ENCODE assay signal across 10 cellular contexts in genomic region chr10:99234739-99235468, GRCh38. TPM values are rescaled to one million over a fixed set of nuclear protein-coding genes. Genes with fewer than 3 reads are reported as not detected.
DNase-seq lines count a peak whose midpoint lies in the region; ATAC-seq and TF ChIP-seq lines count a peak whose summit lies in the region.
"Had no signal": no experiment of that assay in that cellular context is flagged by ENCODE, and none has a peak within 500 bp of the region (broad histone marks: within the 10 kb centered on the region; RNA-seq: fewer than 3 reads in every experiment).

No MANE protein-coding gene starts in this region.

- H3K4me1 ChIP-seq in GM23338 (ENCODE audit: insufficient read depth), result peaks cover 47% of the 10 kb centered on the region
- H3K4me1 ChIP-seq in right cardiac atrium (ENCODE audit: control insufficient read depth, insufficient read depth, low read length), result no peaks in the 10 kb centered on the region

- CTCF ChIA-PET in activated CD8-positive, alpha-beta T cell treated with anti-CD3 and anti-CD28 coated beads for 36 hours (lab: Charles Lee), result interaction anchor here (0.6 to 2.2 kb wide), 3 partner anchors 9 to 13 kb away, joined by 3 to 9 read pairs (median 5); no protein-coding TSS in a partner anchor

- H4K20me1 ChIP-seq in GM23338 (replicated peaks; ENCODE audit: insufficient read depth), result no peaks in the 10 kb centered on the region

- peaks cover 36% of the 10 kb centered on the region; the same call in 2 of the 3 replicates for H3K4me1 Mint-ChIP-seq in GM23338
- H3K4me1 Mint-ChIP-seq in activated CD8-positive, alpha-beta T cell treated with anti-CD3 and anti-CD28 coated beads for 36 hours (ENCODE audit: low read depth), result peaks cover 33% of the 10 kb centered on the region

- peaks cover 14% of the 10 kb centered on the region for H3F3A ChIP-seq in GM23338 (replicated peaks; ENCODE audit: low read depth)

- H3K27me3 ChIP-seq in GM23338 (ENCODE audit: insufficient read depth), result peaks cover 99% of the 10 kb centered on the region
- H3K27me3 ChIP-seq in right cardiac atrium (ENCODE audit: control insufficient read depth, insufficient read depth), result peaks cover 2% of the 10 kb centered on the region

- no peaks in the 10 kb centered on the region for H3K9me3 Mint-ChIP-seq in GM23338
- no peaks in the 10 kb centered on the region for H3K9me3 Mint-ChIP-seq in activated CD8-positive, alpha-beta T cell treated with anti-CD3 and anti-CD28 coated beads for 36 hours

- 3% methylated on average over 17 of the region's 17 CpGs for WGBS in right cardiac atrium

- H3K4me3 Mint-ChIP-seq in GM23338, result peak overlapping the region; percentile 75
- H3K4me3 Mint-ChIP-seq in activated CD8-positive, alpha-beta T cell treated with anti-CD3 and anti-CD28 coated beads for 36 hours, result peak overlapping the region; percentile 70

- no peak overlapping the region for H3K27ac ChIP-seq in GM23338 (ENCODE audit: low read depth)
- H3K27ac ChIP-seq in right cardiac atrium (ENCODE audit: low read length), result no peak overlapping the region
- H3K27ac ChIP-seq in skin epidermis, result peak overlapping the region in 6 of 21 experiments; percentile 2 to 79 (median 52)
- no peak overlapping the region for H3K27ac ChIP-seq in substantia nigra (ENCODE audit: low read depth, low read length, poor library complexity, severe bottlenecking)

- POLR2A ChIA-PET in activated CD8-positive, alpha-beta T cell treated with anti-CD3 and anti-CD28 coated beads for 36 hours (lab: Charles Lee), result no interaction called here

- no peaks in the 10 kb centered on the region for H3K79me2 ChIP-seq in GM23338 (replicated peaks; ENCODE audit: insufficient read depth)

- no peaks in the 10 kb centered on the region for H3K36me3 Mint-ChIP-seq in GM23338 (ENCODE audit: low read depth)
- no peaks in the 10 kb centered on the region for H3K36me3 Mint-ChIP-seq in activated CD8-positive, alpha-beta T cell treated with anti-CD3 and anti-CD28 coated beads for 36 hours (ENCODE audit: low read depth)

- no peaks in the 10 kb centered on the region for H3K9me2 ChIP-seq in GM23338 (ENCODE audit: insufficient read depth)

- H3K36me3 ChIP-seq in GM23338 (ENCODE audit: insufficient read depth), result no peaks in the 10 kb centered on the region

- no peak overlapping the region for H3K27ac Mint-ChIP-seq in GM23338
- H3K27ac Mint-ChIP-seq in activated CD8-positive, alpha-beta T cell treated with anti-CD3 and anti-CD28 coated beads for 36 hours, result no peak overlapping the region

- no peaks in the 10 kb centered on the region for H3K9me3 ChIP-seq in right cardiac atrium (ENCODE audit: control insufficient read depth, low read length)

- H3K4me2 ChIP-seq in GM23338, result peak overlapping the region; percentile 82

- peaks cover 83% of the 10 kb centered on the region for H3K27me3 Mint-ChIP-seq in GM23338 (ENCODE audit: insufficient read depth, low read depth, poor library complexity)
- peaks cover 76% of the 10 kb centered on the region for H3K27me3 Mint-ChIP-seq in activated CD8-positive, alpha-beta T cell treated with anti-CD3 and anti-CD28 coated beads for 36 hours

- DNase-seq in GM23338 (ENCODE audit: low spot score) (peak; percentile 26), right cardiac atrium (no peak), substantia nigra (lab: John Stamatoyannopoulos, UW) (no peak), NCI-H2227 (lab: John Stamatoyannopoulos, UW; ENCODE audit: unreplicated experiment) (no peak)
- no peak for DNase-seq in activated CD8-positive, alpha-beta T cell treated with anti-CD3 and anti-CD28 coated beads for 36 hours
- no peak for DNase-seq in activated CD4-positive, alpha-beta T cell treated with anti-CD3 and anti-CD28 coated beads, Interleukin-2, amount 50 U/mL, for 48 hours
- DNase-seq: activated gamma-delta T cell had no signal

- TF ChIP-seq CTCF in GM23338 (conservative IDR thresholded peaks at IDR 0.05; ENCODE audit: low read depth in 2 of 2), result no peak
- TF ChIP-seq CTCF in activated CD8-positive, alpha-beta T cell treated with anti-CD3 and anti-CD28 coated beads for 36 hours (IDR thresholded peaks at IDR 0.05), result no peak

- ATAC-seq in GM23338 (no peak), right cardiac atrium (no peak), HG02981 (IDR thresholded peaks at IDR 0.05; ENCODE audit: unreplicated experiment) (no peak)
- ATAC-seq in activated CD8-positive, alpha-beta T cell treated with anti-CD3 and anti-CD28 coated beads for 36 hours, result no peak

- intact Hi-C loops in activated CD8-positive, alpha-beta T cell treated with anti-CD3 and anti-CD28 coated beads for 36 hours (cut with micrococcal nuclease), result no loop called here
- intact Hi-C loops in right cardiac atrium (cut with DNase I), result no loop called here

- H3K4me3 ChIP-seq in GM23338 (peak overlapping the region; percentile 75), right cardiac atrium (ENCODE audit: low read length) (peak overlapping the region; percentile 25), skin epidermis (peak overlapping the region in 6 of 7 experiments; percentile 13 to 41 (median 22))

- peak overlapping the region; percentile 98 for H2AFZ ChIP-seq in GM23338

TF ChIP-seq in GM23338, 12 proteins besides CTCF, POLR2A, EP300 and RAD21:
- no peak for TF ChIP-seq EZH2 (IDR thresholded peaks at IDR 0.05; ENCODE audit: low read depth, unreplicated experiment)

RNA-seq across cellular contexts. Expression of gene HPSE2, which starts 0.7 kb away (rescaled TPM):
- 0.10 and 0.50 TPM in 2 replicates for total RNA-seq in GM23338 (2014; rRNA removed; shearing (Covaris generic))
- polyA plus RNA-seq in GM23338 (2016; fragmentation: Nextera tagmentation; extraction: Ambion mirVana) (0.24 and 0.28 TPM in 2 replicates), right cardiac atrium (0.09 TPM)
- total RNA-seq in activated CD8-positive, alpha-beta T cell treated with anti-CD3 and anti-CD28 coated beads for 36 hours, result not detected
- not detected for total RNA-seq in right cardiac atrium
- polyA plus RNA-seq: neural cell had no signal

Comparison
In these comparisons a context has a peak if more than half of its experiments do, and no peak if none do; other contexts are left out.
1. H3K4me3 ChIP-seq: peak in every context shown above with its lines; median percentile 75 in GM23338; 25 in right cardiac atrium; 22 in skin epidermis.